ENCODE assay signal across 1 cellular context in genomic region chr17:2051388-2052237, GRCh38.
TF ChIP-seq lines count a peak whose summit lies in the region.

No MANE protein-coding gene starts in this region.

TF ChIP-seq in HCT116, 20 proteins besides CTCF, POLR2A, EP300 and RAD21 (continued from another document):
- TF ChIP-seq, protein P1, sequence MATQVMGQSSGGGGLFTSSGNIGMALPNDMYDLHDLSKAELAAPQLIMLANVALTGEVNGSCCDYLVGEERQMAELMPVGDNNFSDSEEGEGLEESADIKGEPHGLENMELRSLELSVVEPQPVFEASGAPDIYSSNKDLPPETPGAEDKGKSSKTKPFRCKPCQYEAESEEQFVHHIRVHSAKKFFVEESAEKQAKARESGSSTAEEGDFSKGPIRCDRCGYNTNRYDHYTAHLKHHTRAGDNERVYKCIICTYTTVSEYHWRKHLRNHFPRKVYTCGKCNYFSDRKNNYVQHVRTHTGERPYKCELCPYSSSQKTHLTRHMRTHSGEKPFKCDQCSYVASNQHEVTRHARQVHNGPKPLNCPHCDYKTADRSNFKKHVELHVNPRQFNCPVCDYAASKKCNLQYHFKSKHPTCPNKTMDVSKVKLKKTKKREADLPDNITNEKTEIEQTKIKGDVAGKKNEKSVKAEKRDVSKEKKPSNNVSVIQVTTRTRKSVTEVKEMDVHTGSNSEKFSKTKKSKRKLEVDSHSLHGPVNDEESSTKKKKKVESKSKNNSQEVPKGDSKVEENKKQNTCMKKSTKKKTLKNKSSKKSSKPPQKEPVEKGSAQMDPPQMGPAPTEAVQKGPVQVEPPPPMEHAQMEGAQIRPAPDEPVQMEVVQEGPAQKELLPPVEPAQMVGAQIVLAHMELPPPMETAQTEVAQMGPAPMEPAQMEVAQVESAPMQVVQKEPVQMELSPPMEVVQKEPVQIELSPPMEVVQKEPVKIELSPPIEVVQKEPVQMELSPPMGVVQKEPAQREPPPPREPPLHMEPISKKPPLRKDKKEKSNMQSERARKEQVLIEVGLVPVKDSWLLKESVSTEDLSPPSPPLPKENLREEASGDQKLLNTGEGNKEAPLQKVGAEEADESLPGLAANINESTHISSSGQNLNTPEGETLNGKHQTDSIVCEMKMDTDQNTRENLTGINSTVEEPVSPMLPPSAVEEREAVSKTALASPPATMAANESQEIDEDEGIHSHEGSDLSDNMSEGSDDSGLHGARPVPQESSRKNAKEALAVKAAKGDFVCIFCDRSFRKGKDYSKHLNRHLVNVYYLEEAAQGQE (IDR thresholded peaks at IDR 0.05; ENCODE audit: low read depth) = no peak
- TF ChIP-seq ZNF274 (IDR thresholded peaks at IDR 0.05; ENCODE audit: low read depth, low read length) = no peak
- no peak for TF ChIP-seq EZH2 (IDR thresholded peaks at IDR 0.05)
- TF ChIP-seq CEBPB (IDR thresholded peaks at IDR 0.05; ENCODE audit: low read depth) = no peak
- TF ChIP-seq EGR1 (IDR thresholded peaks at IDR 0.05; ENCODE audit: low read depth) = no peak
- TF ChIP-seq SIN3A (IDR thresholded peaks at IDR 0.05; ENCODE audit: low read depth) = no peak
- no peak for TF ChIP-seq JUND (IDR thresholded peaks at IDR 0.05)
- TF ChIP-seq SRF (IDR thresholded peaks at IDR 0.05; ENCODE audit: low read depth) = no peak
